In the genomic region with DNA sequence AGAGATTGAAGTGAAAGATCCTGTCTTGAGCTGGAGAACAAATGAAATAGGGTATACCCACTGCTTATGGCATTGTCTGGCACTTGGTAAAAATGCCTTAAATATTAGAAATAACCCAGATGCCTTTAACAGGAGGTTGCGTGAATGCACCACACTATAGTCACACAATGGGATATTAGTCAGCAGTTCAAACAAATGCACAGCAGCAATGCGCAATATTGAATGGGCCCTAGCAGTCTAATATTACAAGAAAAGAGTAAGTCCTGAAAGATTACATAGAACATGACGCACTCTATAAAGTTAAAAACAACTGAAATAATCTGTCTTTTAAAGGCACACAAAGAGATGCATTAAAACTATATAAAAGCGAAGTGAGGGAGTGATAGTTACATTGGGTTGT, we compare ENCODE assay signal across 27 cellular contexts.
DNase-seq lines count a peak whose midpoint lies in the region; FAIRE-seq and TF ChIP-seq lines count a peak whose summit lies in the region.
"Had no signal": no experiment of that assay in that cellular context is flagged by ENCODE, and none has a peak within 500 bp of the region (broad histone marks: within the 10 kb centered on the region; RNA-seq: fewer than 3 reads in every experiment).

No MANE protein-coding gene starts in this region.

- no peak for FAIRE-seq in GM19239 (lab: Jason Lieb, UNC)
- FAIRE-seq: H1 had no signal

- intact Hi-C loops in Calu3 (cut with micrococcal nuclease; ENCODE audit: unreplicated experiment): loop anchor here (5.0 kb wide), 1 partner anchor 69 kb away; no protein-coding TSS in a partner anchor

- peak overlapping the region; percentile 17 for H3K27ac Mint-ChIP-seq in Calu3 (ENCODE audit: unreplicated experiment)
- H3K27ac Mint-ChIP-seq: CD4-positive, alpha-beta T cell; IgD-negative memory B cell; T-cell had no signal

- no peaks in the 10 kb centered on the region for H3K36me3 ChIP-seq in smooth muscle cell (ENCODE audit: low read depth)

- no peak overlapping the region for H3K27ac ChIP-seq in smooth muscle cell (ENCODE audit: low read depth)
- H3K27ac ChIP-seq: BLaER1 treated with 17β-estradiol and CSF1 and Interleukin-3, amounts not matched to agents 10 nM and 100 nM; KMS-11; PC-9 had no signal

- H3K27me3 Mint-ChIP-seq in Calu3 (ENCODE audit: unreplicated experiment): no peaks in the 10 kb centered on the region
- H3K27me3 Mint-ChIP-seq: IgD-negative memory B cell had no signal

- no peak overlapping the region for H3K4me3 ChIP-seq in astrocyte of the spinal cord (ENCODE audit: low read depth, low read length)
- no peak overlapping the region for H3K4me3 ChIP-seq in fibroblast of the aortic adventitia (ENCODE audit: low read depth, low read length)
- H3K4me3 ChIP-seq in smooth muscle cell: no peak overlapping the region
- H3K4me3 ChIP-seq: BLaER1 treated with 17β-estradiol and CSF1 and Interleukin-3, amounts not matched to agents 10 nM and 100 nM; PC-9 had no signal

- H3K9me3 Mint-ChIP-seq in Calu3 (ENCODE audit: low read depth, unreplicated experiment): no peaks in the 10 kb centered on the region

- no peaks in the 10 kb centered on the region for H3K9me3 ChIP-seq in smooth muscle cell (replicated peaks; ENCODE audit: low read depth)

- no peak overlapping the region for H3K4me3 Mint-ChIP-seq in Calu3 (ENCODE audit: low read depth, unreplicated experiment)
- H3K4me3 Mint-ChIP-seq: CD4-positive, alpha-beta T cell; IgD-negative memory B cell; T-cell had no signal

- H2AFZ ChIP-seq in smooth muscle cell (ENCODE audit: low read depth): no peak overlapping the region
- H2AFZ ChIP-seq: PC-9 had no signal

- H4K20me1 ChIP-seq in smooth muscle cell (ENCODE audit: low read depth): no peaks in the 10 kb centered on the region

- no peaks in the 10 kb centered on the region for H3K27me3 ChIP-seq in smooth muscle cell (ENCODE audit: low read depth)
- H3K27me3 ChIP-seq: BLaER1 treated with 17β-estradiol and CSF1 and Interleukin-3, amounts not matched to agents 10 nM and 100 nM had no signal

- H3K4me1 Mint-ChIP-seq in Calu3 (ENCODE audit: low read depth, unreplicated experiment): peaks cover 84% of the 10 kb centered on the region
- H3K4me1 Mint-ChIP-seq: IgD-negative memory B cell, T-cell had no signal

- no peak overlapping the region for H3K9ac ChIP-seq in smooth muscle cell (ENCODE audit: low read depth)
- H3K9ac ChIP-seq: BLaER1 treated with 17β-estradiol and CSF1 and Interleukin-3, amounts not matched to agents 10 nM and 100 nM; KMS-11 had no signal

- no peak overlapping the region for H3K4me2 ChIP-seq in smooth muscle cell
- H3K4me2 ChIP-seq: BLaER1 treated with 17β-estradiol and CSF1 and Interleukin-3, amounts not matched to agents 10 nM and 100 nM; PC-9 had no signal

- WGBS in smooth muscle cell (ENCODE audit: low lambda C conversion rate): 96% methylated on average over 4 of the region's 4 CpGs

- H3K36me3 Mint-ChIP-seq in Calu3 (ENCODE audit: insufficient read depth, unreplicated experiment): peaks cover 22% of the 10 kb centered on the region
- H3K36me3 Mint-ChIP-seq: T-cell had no signal

- no peaks in the 10 kb centered on the region for H3K79me2 ChIP-seq in smooth muscle cell (ENCODE audit: low read depth)

- peaks cover 2% of the 10 kb centered on the region for H3K4me1 ChIP-seq in smooth muscle cell (ENCODE audit: low read depth)
- H3K4me1 ChIP-seq: BLaER1 treated with 17β-estradiol and CSF1 and Interleukin-3, amounts not matched to agents 10 nM and 100 nM had no signal

- BruUV-seq in Calu3 (replicated peaks; lab: Mats Ljungman, UMichigan): no TSS peak

- CTCF ChIA-PET in Calu3 (lab: Charles Lee): interaction anchor here (0.6 to 1.6 kb wide), 2 partner anchors 70 to 922 kb away, joined by 3 to 5 read pairs; no protein-coding TSS in a partner anchor

- TF ChIP-seq CTCF in Calu3 (IDR thresholded peaks at IDR 0.05; ENCODE audit: unreplicated experiment) (no peak), astrocyte of the spinal cord (IDR thresholded peaks at IDR 0.05; ENCODE audit: low read depth, low read length) (no peak), fibroblast of the aortic adventitia (IDR thresholded peaks at IDR 0.05; ENCODE audit: insufficient read depth, low read length) (no peak), smooth muscle cell (IDR thresholded peaks at IDR 0.05; ENCODE audit: borderline replicate concordance, insufficient read depth, poor library complexity, severe bottlenecking) (no peak)

- peak; percentile 14 for DNase-seq in Calu3
- peak; percentile 14 for DNase-seq in NCI-H460 (ENCODE audit: extremely low read depth, low read depth)
- DNase-seq in astrocyte of the spinal cord (ENCODE audit: low read depth, low spot score): peak; percentile 41
- peak; percentile 71 for DNase-seq in fibroblast of the aortic adventitia (ENCODE audit: low read depth)
- no peak for DNase-seq in GM19239 (ENCODE audit: insufficient read length, low spot score)
- DNase-seq in Kasumi-1 (lab: John Stamatoyannopoulos, UW): no peak
- DNase-seq in smooth muscle cell (lab: John Stamatoyannopoulos, UW; ENCODE audit: unreplicated experiment): no peak
- no peak for DNase-seq in NAMALWA (ENCODE audit: low spot score)
- DNase-seq: AML-193; CD4-positive, alpha-beta T cell; DMS79 treated with DMSO at 0.1 percent for 48 hours; HCEC 1CT; NCI-H1092; NCI-H1417 treated with DMSO at 0.1 percent for 48 hours; NCI-H1694 treated with DMSO at 0.1 percent for 48 hours; NCI-H2081; NCI-H2171 treated with DMSO at 0.1 percent for 48 hours; NCI-H345; NCI-H524; NCI-H748 treated with DMSO at 0.1 percent for 48 hours; PC-9; Right ventricle myocardium superior; T-cell had no signal

- no peaks in the 10 kb centered on the region for H3F3A ChIP-seq in smooth muscle cell (ENCODE audit: low read depth)

- in situ Hi-C loops in astrocyte of the spinal cord (cut with HindIII; ENCODE audit: low sequenced_read_pairs): no loop called here

Comparison
In these comparisons a context has a peak if more than half of its experiments do, and no peak if none do; other contexts are left out.
1. DNase-seq: peak in Calu3 (single experiment), NCI-H460 (single experiment), astrocyte of the spinal cord (single experiment) and fibroblast of the aortic adventitia (single experiment); none in GM19239 (single experiment), Kasumi-1 (0 of 2), smooth muscle cell (single experiment) and NAMALWA (single experiment).